In the genomic region with DNA sequence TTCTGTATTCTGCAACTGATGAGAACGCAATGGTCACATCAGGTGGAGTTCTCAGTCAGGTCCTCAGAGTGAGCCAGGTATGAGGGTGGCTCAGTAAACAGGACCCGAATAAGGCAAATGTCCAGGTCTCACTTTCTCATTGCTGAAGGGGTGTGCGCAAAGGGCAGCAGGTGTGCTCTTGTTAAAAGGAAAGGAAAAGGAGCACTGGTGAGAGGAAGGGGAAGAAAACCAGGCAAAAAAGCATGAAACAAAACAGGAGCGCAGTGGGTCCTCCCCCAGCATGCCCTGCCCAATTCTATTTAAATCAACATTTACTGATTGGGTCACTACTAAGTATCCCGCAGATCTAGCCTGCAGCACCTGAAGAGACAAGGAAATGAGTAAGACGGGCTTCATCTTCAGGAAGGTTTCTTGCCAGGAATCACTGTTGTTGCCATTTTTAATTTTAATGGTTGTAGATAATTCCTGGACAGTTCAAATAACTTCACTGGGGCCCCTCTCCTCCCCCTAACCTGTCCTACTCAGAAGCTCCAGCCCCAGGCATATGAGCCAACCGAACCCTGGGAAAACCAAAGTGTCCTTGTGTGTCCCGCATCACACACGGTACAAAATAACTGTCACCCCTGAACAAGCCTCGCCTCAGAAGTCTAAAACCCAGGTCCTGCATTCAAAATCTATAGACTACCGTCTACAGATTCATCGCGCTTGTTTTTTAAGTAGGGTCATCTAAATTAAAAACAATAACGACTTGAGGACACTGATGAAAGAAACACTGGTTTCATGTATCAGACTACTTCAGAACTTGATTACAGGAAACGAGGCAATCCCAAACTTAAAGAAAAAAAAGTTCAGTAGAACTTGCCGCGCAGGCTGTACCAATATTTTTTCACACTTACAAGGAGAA, we compare ENCODE assay signal across 8 cellular contexts. TPM values are rescaled to one million over a fixed set of nuclear protein-coding genes. Genes with fewer than 3 reads are reported as not detected.
DNase-seq lines count a peak whose midpoint lies in the region; ATAC-seq and TF ChIP-seq lines count a peak whose summit lies in the region.

No MANE protein-coding gene starts in this region.

- in situ Hi-C loops in brain microvascular endothelial cell (cut with HindIII; ENCODE audit: low pct_ligation_motif_present, low sequenced_read_pairs): no loop called here

- H3K27me3 ChIP-seq in AG04450 (ENCODE audit: control insufficient read depth, insufficient read depth, low read length) (no peaks in the 10 kb centered on the region), MG63 (no peaks in the 10 kb centered on the region), brain microvascular endothelial cell (replicated peaks) (no peaks in the 10 kb centered on the region), uterus (no peaks in the 10 kb centered on the region)

- H3K27ac ChIP-seq in AG04450 (ENCODE audit: low read depth, low read length): no peak overlapping the region
- no peak overlapping the region for H3K27ac ChIP-seq in brain microvascular endothelial cell
- peak overlapping the region; percentile 90 to 92 for H3K27ac ChIP-seq in uterus

- POLR2A ChIA-PET in AG04450 (lab: Yijun Ruan, JAX): no interaction called here

- intact Hi-C loops in uterus (cut with DNase I; ENCODE audit: low total_unique reads): no loop called here

- DNase-seq in AG04450 (ENCODE audit: low read depth, low spot score): no peak
- DNase-seq in MG63: no peak
- DNase-seq in brain microvascular endothelial cell: no peak
- DNase-seq in lung microvascular endothelial cell (ENCODE audit: low read depth in 2 of 2): peak; percentile 21 to 47
- DNase-seq in uterus: no peak
- DNase-seq in NCI-H524 (lab: John Stamatoyannopoulos, UW): no peak

- CTCF ChIA-PET in AG04450 (lab: Charles Lee): interaction anchor here (1.7 kb wide), 1 partner anchor 85 kb away, joined by 5 read pairs; no protein-coding TSS in a partner anchor

- no peak for TF ChIP-seq CTCF in AG04450 (IDR thresholded peaks at IDR 0.05; ENCODE audit: low read depth, low read length)
- no peak for TF ChIP-seq CTCF in brain microvascular endothelial cell (IDR thresholded peaks at IDR 0.05; ENCODE audit: low read depth, low read length, missing control alignments)
- TF ChIP-seq CTCF in uterus (IDR thresholded peaks at IDR 0.05): no peak

- TF ChIP-seq POLR2A in uterus (IDR thresholded peaks at IDR 0.05): peak in 1 of 2 donors; percentile 25

- H3K4me3 ChIP-seq in AG04450 (ENCODE audit: low read depth, low read length) (peak overlapping the region; percentile 89), MG63 (peak overlapping the region; percentile 63), brain microvascular endothelial cell (ENCODE audit: low read depth, low read length) (peak overlapping the region; percentile 88), uterus (peak overlapping the region; percentile 59 to 79)

- H3K36me3 ChIP-seq in MG63 (no peaks in the 10 kb centered on the region), brain microvascular endothelial cell (replicated peaks) (no peaks in the 10 kb centered on the region), uterus (no peaks in the 10 kb centered on the region)

- no peaks in the 10 kb centered on the region; the same call in 1 of the 2 replicates for H3K9me3 ChIP-seq in AG04450 (ENCODE audit: control insufficient read depth, insufficient read depth, low read length)
- H3K9me3 ChIP-seq in MG63: no peaks in the 10 kb centered on the region
- no peaks in the 10 kb centered on the region for H3K9me3 ChIP-seq in uterus

- no peaks in the 10 kb centered on the region for H3K4me1 ChIP-seq in uterus

- ATAC-seq in GM18873 (IDR thresholded peaks at IDR 0.05; ENCODE audit: low FRiP score, unreplicated experiment) (peak; percentile 41), HG03439 (IDR thresholded peaks at IDR 0.05; ENCODE audit: unreplicated experiment) (no peak)

RNA-seq across cellular contexts. Expression of a gene that starts 1.0 kb away (rescaled TPM):
- polyA plus RNA-seq in AG04450 (2011; rRNA removed): 1.9 and 2.1 TPM in 2 replicates
- 4.5 and 5.0 TPM in 2 replicates for polyA minus RNA-seq in AG04450 (2011; rRNA and poly(A)+ RNA removed)
- total RNA-seq in MG63 (2014; rRNA removed; shearing (Covaris generic); ENCODE audit: low replicate concordance): 2.5 and 6.5 TPM in 2 replicates
- 8.1 and 9.5 TPM in 2 replicates for total RNA-seq in lung microvascular endothelial cell
- 10 to 100 TPM in 3 of 4 donors, 1 to 10 TPM in 1; 6.8 to 33.5 (median 25.9) TPM for total RNA-seq in uterus

Comparison
In these comparisons a context has a peak if more than half of its experiments do, and no peak if none do; other contexts are left out.
1. DNase-seq: peak in lung microvascular endothelial cell (2 of 2); none in AG04450 (single experiment), MG63 (single experiment), brain microvascular endothelial cell (single experiment), uterus (0 of 2) and NCI-H524 (0 of 2).
2. H3K27ac ChIP-seq: peak in uterus (2 of 2); none in AG04450 (single experiment) and brain microvascular endothelial cell (single experiment).
3. Peak in every context shown above with its lines, with median percentiles within 50 percentile points of each other: H3K4me3 ChIP-seq.